1 cellular context compared by ENCODE assay signal in the genomic region with DNA sequence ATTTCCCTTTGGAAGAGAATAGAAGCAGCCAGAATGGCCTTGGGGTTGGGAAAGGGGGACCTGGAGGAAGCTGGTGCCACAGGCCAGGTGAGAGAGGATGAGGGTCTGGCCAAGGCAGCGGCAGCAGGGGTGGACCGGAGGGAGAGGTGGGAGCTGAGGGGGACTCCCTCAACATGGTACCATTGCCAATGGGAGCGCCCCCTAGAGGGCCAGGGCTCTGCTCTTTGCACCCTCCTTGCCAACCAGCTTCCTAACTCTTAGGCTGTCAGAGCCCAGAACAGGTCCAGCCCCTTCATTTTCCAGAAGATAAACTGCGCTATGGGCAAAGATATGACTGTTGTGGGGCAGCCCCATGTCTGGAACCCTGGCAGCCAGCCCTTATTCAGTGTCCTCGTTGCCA.
TF ChIP-seq lines count a peak whose summit lies in the region.

No MANE protein-coding gene starts in this region.

TF ChIP-seq in HepG2, 621 proteins besides CTCF, POLR2A, EP300 and RAD21 (continued from another document):
- TF ChIP-seq ZNF891 (CRISPR knock-in tag; IDR thresholded peaks at IDR 0.05) (no peak), HNRNPLL (IDR thresholded peaks at IDR 0.05; ENCODE audit: low read depth, low read length, poor library complexity, severe bottlenecking) (no peak), STAT6 (CRISPR knock-in tag; IDR thresholded peaks at IDR 0.05; ENCODE audit: borderline replicate concordance) (no peak), ATF2 (CRISPR knock-in tag; IDR thresholded peaks at IDR 0.05) (no peak), ZSCAN20 (CRISPR knock-in tag; IDR thresholded peaks at IDR 0.05; ENCODE audit: borderline replicate concordance) (no peak), ZHX1 (CRISPR knock-in tag; IDR thresholded peaks at IDR 0.05; ENCODE audit: low read depth) (no peak)
